8 cellular contexts compared by ENCODE assay signal in genomic region chr3:50299638-50299928, GRCh38. TPM values are rescaled to one million over a fixed set of nuclear protein-coding genes. Genes with fewer than 3 reads are reported as not detected.
A peak's percentile ranks its signal among the peaks of the same experiment; 100 is the strongest.
DNase-seq lines count a peak whose midpoint lies in the region; ATAC-seq and TF ChIP-seq lines count a peak whose summit lies in the region.

No MANE protein-coding gene starts in this region.

- peak overlapping the region; percentile 30 for H3K4me3 ChIP-seq in RWPE2 (ENCODE audit: severe bottlenecking)
- H3K4me3 ChIP-seq in esophagus (ENCODE audit: low read depth in 1 of 2, low read length in 2 of 2): peak overlapping the region; percentile 2 to 38
- peak overlapping the region; percentile 54 to 56 for H3K4me3 ChIP-seq in prostate gland

- ATAC-seq in RWPE2 (ENCODE audit: low read depth): peak; percentile 73
- no peak for ATAC-seq in GM18867 (IDR thresholded peaks at IDR 0.05; ENCODE audit: unreplicated experiment)

- intact Hi-C loops in prostate gland (cut with DNase I): no loop called here

- H3K9ac ChIP-seq in ES-I3 (ENCODE audit: low read depth, low read length): peak overlapping the region; percentile 45

- H3K9me3 ChIP-seq in ES-I3 (ENCODE audit: control insufficient read depth, insufficient read depth, low read length) (no peaks in the 10 kb centered on the region), RWPE2 (ENCODE audit: severe bottlenecking) (no peaks in the 10 kb centered on the region), esophagus (ENCODE audit: control insufficient read depth in 2 of 2, insufficient read depth in 1 of 2, low read depth in 1 of 2, low read length in 1 of 2) (no peaks in the 10 kb centered on the region), prostate gland (no peaks in the 10 kb centered on the region)

- TF ChIP-seq CTCF in RWPE2 (IDR thresholded peaks at IDR 0.05; ENCODE audit: poor library complexity, severe bottlenecking) (no peak), prostate gland (IDR thresholded peaks at IDR 0.05) (no peak)

- H3K27ac ChIP-seq in RWPE2 (ENCODE audit: poor library complexity, severe bottlenecking) (peak overlapping the region; percentile 95), esophagus (ENCODE audit: low read depth in 2 of 2, low read length in 1 of 2) (peak overlapping the region; percentile 88 to 98), prostate gland (peak overlapping the region; percentile 84 to 89)

- H3K27me3 ChIP-seq in RWPE2 (ENCODE audit: insufficient read depth, poor library complexity, severe bottlenecking) (no peaks in the 10 kb centered on the region), esophagus (ENCODE audit: control insufficient read depth in 1 of 2, insufficient read depth in 2 of 2, low read length in 2 of 2) (no peaks in the 10 kb centered on the region), prostate gland (replicated peaks; ENCODE audit: insufficient read depth) (no peaks in the 10 kb centered on the region)

- TF ChIP-seq POLR2A in prostate gland (IDR thresholded peaks at IDR 0.05): peak; percentile 30

- H3K36me3 ChIP-seq in ES-I3 (ENCODE audit: insufficient read depth, low read length): no peaks in the 10 kb centered on the region
- H3K36me3 ChIP-seq in RWPE2 (ENCODE audit: low read depth): no peaks in the 10 kb centered on the region
- H3K36me3 ChIP-seq in esophagus (ENCODE audit: control insufficient read depth in 2 of 2, insufficient read depth in 2 of 2, low read length in 1 of 2): peaks cover 0 to 4% of the 10 kb centered on the region in 2 donors
- no peaks in the 10 kb centered on the region for H3K36me3 ChIP-seq in prostate gland

- peaks cover 11% of the 10 kb centered on the region for H3K4me1 ChIP-seq in ES-I3 (ENCODE audit: insufficient read depth, low read length)
- H3K4me1 ChIP-seq in RWPE2 (ENCODE audit: insufficient read depth, poor library complexity, severe bottlenecking): peaks cover 9% of the 10 kb centered on the region
- H3K4me1 ChIP-seq in esophagus (ENCODE audit: control insufficient read depth in 2 of 2, insufficient read depth in 2 of 2, low read length in 1 of 2): peaks cover 9 to 29% of the 10 kb centered on the region in 2 donors
- peaks cover 11% of the 10 kb centered on the region for H3K4me1 ChIP-seq in prostate gland (replicated peaks)

- 0 to 1% methylated on average over 12 of the region's 12 CpGs for WGBS in esophagus, 2 donors
- 3% methylated on average over 12 of the region's 12 CpGs for WGBS in prostate gland

- DNase-seq in RWPE2 (ENCODE audit: low spot score) (no peak), prostate gland (ENCODE audit: low spot score) (no peak), NCI-H524 treated with DMSO at 0.1 percent for 48 hours (lab: John Stamatoyannopoulos, UW) (no peak), HT-29 (ENCODE audit: low spot score) (no peak)
- no peak for DNase-seq in activated CD8-positive, alpha-beta memory T cell treated with anti-CD3 and anti-CD28 coated beads, Interleukin-2, amount 50 U/mL, for 48 hours

RNA-seq across cellular contexts. Expression of gene HYAL3, which starts 0.4 kb away (rescaled TPM):
- polyA plus RNA-seq in esophagus: 1 to 10 TPM; 3.4 to 5.1 TPM
- 10 to 100 TPM in 1 of 2 donors, 1 to 10 TPM in 1; 4.1 to 10.7 TPM for total RNA-seq in prostate gland
- 8.3 and 12.7 TPM in 2 replicates for total RNA-seq in HT-29 (2014; rRNA removed; shearing (Covaris generic))

RNA-seq across cellular contexts. Expression of gene NAA80, which starts 0.4 kb away (rescaled TPM):
- polyA plus RNA-seq in esophagus: 10 to 100 TPM in 1 of 2 donors, 1 to 10 TPM in 1; 6.9 to 11.2 TPM
- total RNA-seq in prostate gland: 10 to 100 TPM; 15.8 to 28.0 TPM
- total RNA-seq in HT-29 (2014; rRNA removed; shearing (Covaris generic)): 14.2 and 15.3 TPM in 2 replicates

RNA-seq across cellular contexts. Expression of gene HYAL1, which starts 3.8 kb away (rescaled TPM):
- polyA plus RNA-seq in esophagus: 1 to 10 TPM; 3.2 to 4.2 TPM
- total RNA-seq in prostate gland: 1 to 10 TPM; 2.0 TPM
- total RNA-seq in HT-29 (2014; rRNA removed; shearing (Covaris generic)): 1.4 and 1.6 TPM in 2 replicates

RNA-seq across cellular contexts. Expression of gene IFRD2, which starts 7.4 kb away (rescaled TPM):
- polyA plus RNA-seq in esophagus: 10 to 100 TPM; 65.6 to 69.5 TPM
- 10 to 100 TPM; 93.0 to 99.9 TPM for total RNA-seq in prostate gland
- 175 and 177 TPM in 2 replicates for total RNA-seq in HT-29 (2014; rRNA removed; shearing (Covaris generic))

RNA-seq across cellular contexts. Expression of gene LSMEM2, which starts 20.7 kb away (rescaled TPM):
- under 1 TPM; 0.07 to 0.16 TPM for polyA plus RNA-seq in esophagus
- not detected for total RNA-seq in prostate gland
- not detected in 2 replicates for total RNA-seq in HT-29 (2014; rRNA removed; shearing (Covaris generic))
